1 cellular context compared by ENCODE assay signal in genomic region chr2:74424139-74424992, GRCh38.
TF ChIP-seq lines count a peak whose summit lies in the region.

No MANE protein-coding gene starts in this region.

TF ChIP-seq in HepG2, 621 proteins besides CTCF, POLR2A, EP300 and RAD21 (continued from another document and continues in another):
- TF ChIP-seq ZNF318 (CRISPR knock-in tag; IDR thresholded peaks at IDR 0.05): peak; percentile 70; the same call in 1 of the 2 replicates
- no peak for TF ChIP-seq ZNF142 (CRISPR knock-in tag; IDR thresholded peaks at IDR 0.05)
- no peak for TF ChIP-seq CBX5 (CRISPR knock-in tag; IDR thresholded peaks at IDR 0.05; ENCODE audit: borderline replicate concordance)
- TF ChIP-seq NFYB (CRISPR knock-in tag; IDR thresholded peaks at IDR 0.05): no peak
- no peak for TF ChIP-seq TRIM24 (CRISPR knock-in tag; IDR thresholded peaks at IDR 0.05)
- TF ChIP-seq ZNF550 (CRISPR knock-in tag; IDR thresholded peaks at IDR 0.05; ENCODE audit: borderline replicate concordance): 0 out of 2 replicates have a peak, but pooled peaks have one; percentile 9
- TF ChIP-seq ZNF329 (CRISPR knock-in tag; IDR thresholded peaks at IDR 0.05; ENCODE audit: low read depth): no peak
- no peak for TF ChIP-seq RARA (CRISPR knock-in tag; IDR thresholded peaks at IDR 0.05)
- TF ChIP-seq TCF12 (IDR thresholded peaks at IDR 0.05): no peak
- no peak for TF ChIP-seq TCF12 (CRISPR knock-in tag; IDR thresholded peaks at IDR 0.05)
- TF ChIP-seq GATAD1 (CRISPR knock-in tag; IDR thresholded peaks at IDR 0.05): no peak
- TF ChIP-seq ATF1 (CRISPR knock-in tag; IDR thresholded peaks at IDR 0.05): no peak
- TF ChIP-seq ZBTB10 (CRISPR knock-in tag; IDR thresholded peaks at IDR 0.05; ENCODE audit: borderline replicate concordance): no peak
- TF ChIP-seq RBM39 (IDR thresholded peaks at IDR 0.05; ENCODE audit: low read depth, low read length, poor library complexity, severe bottlenecking): no peak
- no peak for TF ChIP-seq HIC2 (CRISPR knock-in tag; IDR thresholded peaks at IDR 0.05; ENCODE audit: low read depth)
- TF ChIP-seq PAWR (CRISPR knock-in tag; IDR thresholded peaks at IDR 0.05; ENCODE audit: borderline replicate concordance): no peak
- no peak for TF ChIP-seq NFAT5 (CRISPR knock-in tag; IDR thresholded peaks at IDR 0.05)
- TF ChIP-seq SKIL (CRISPR knock-in tag; IDR thresholded peaks at IDR 0.05; ENCODE audit: borderline replicate concordance): no peak; the same call in 1 of the 2 replicates
- TF ChIP-seq GLMP (CRISPR knock-in tag; IDR thresholded peaks at IDR 0.05; ENCODE audit: borderline replicate concordance): no peak
- no peak for TF ChIP-seq SNRNP70 (IDR thresholded peaks at IDR 0.05; ENCODE audit: low read depth, low read length)
- TF ChIP-seq HOXD1 (CRISPR knock-in tag; IDR thresholded peaks at IDR 0.05): no peak
- TF ChIP-seq MTA3 (CRISPR knock-in tag; IDR thresholded peaks at IDR 0.05): no peak
